In the genomic region with DNA sequence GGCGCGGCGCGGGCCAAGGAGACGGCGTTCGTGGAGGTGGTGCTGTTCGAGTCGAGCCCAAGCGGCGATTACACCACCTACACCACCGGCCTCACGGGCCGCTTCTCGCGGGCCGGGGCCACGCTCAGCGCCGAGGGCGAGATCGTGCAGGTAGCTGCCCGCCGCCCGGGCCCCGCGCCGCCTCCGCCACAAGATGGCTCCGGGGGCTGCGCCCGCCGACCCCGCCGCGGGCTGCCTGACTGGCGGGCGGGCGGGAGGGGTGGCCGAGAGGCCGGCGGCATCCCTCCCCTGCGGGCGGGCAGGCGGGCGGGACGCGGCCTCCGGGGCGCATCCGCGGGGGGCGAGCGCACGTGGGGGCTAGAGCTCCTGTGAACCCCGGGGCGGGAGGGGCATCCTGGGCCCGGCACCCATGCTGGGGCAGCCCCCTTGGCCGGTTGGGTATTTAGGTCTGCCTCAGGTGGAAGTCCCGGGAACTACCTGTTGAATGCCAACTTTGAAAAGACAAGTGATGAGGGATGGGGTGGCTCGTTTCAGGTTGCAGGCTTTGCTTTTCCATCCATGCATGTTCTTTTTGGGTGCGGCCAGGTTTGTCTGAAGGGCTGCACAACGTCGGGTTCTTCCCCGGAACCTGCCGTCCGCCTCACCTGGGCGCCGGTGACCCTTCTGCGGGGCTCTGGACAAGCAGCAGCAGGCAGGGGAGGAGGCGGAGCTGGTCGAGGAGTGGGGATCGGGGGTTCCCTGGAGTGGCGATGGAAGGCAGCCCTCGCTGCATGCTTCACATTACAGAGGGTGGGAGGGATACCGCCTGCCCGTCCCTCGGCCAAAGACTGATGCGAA, we compare ENCODE assay signal across 9 cellular contexts. TPM values are rescaled to one million over a fixed set of nuclear protein-coding genes. Genes with fewer than 3 reads are reported as not detected.
DNase-seq lines count a peak whose midpoint lies in the region; FAIRE-seq and TF ChIP-seq lines count a peak whose summit lies in the region.
"Had no signal": no experiment of that assay in that cellular context is flagged by ENCODE, and none has a peak within 500 bp of the region (broad histone marks: within the 10 kb centered on the region; RNA-seq: fewer than 3 reads in every experiment).

No MANE protein-coding gene starts in this region.

- TF ChIP-seq CTCF in MM.1S (IDR thresholded peaks at IDR 0.05; ENCODE audit: low read length) (peak; percentile 26), neural progenitor cell (IDR thresholded peaks at IDR 0.05) (peak; percentile 28)

- peaks cover 49% of the 10 kb centered on the region for H3K79me2 ChIP-seq in MM.1S (ENCODE audit: low read length)
- H3K79me2 ChIP-seq in neural progenitor cell (ENCODE audit: low read depth), result peaks cover 51% of the 10 kb centered on the region

- peak; percentile 60 for DNase-seq in DMS 273 (lab: John Stamatoyannopoulos, UW; ENCODE audit: unreplicated experiment)
- DNase-seq in DMS 273 treated with DMSO at 0.1 percent for 48 hours (lab: John Stamatoyannopoulos, UW), result no peak
- DNase-seq in MM.1S, result peak; percentile 57
- peak; percentile 63 for DNase-seq in activated T-cell treated with anti-CD3 and anti-CD28 coated beads, Interleukin-2, amount 50 U/mL, for 24 hours
- DNase-seq in fibroblast of gingiva (ENCODE audit: low read depth), result peak; percentile 31
- peak; percentile 74 for DNase-seq in neural progenitor cell (ENCODE audit: low spot score)
- no peak for DNase-seq in NCI-H446 treated with DMSO at 0.1 percent for 48 hours (lab: John Stamatoyannopoulos, UW)
- no peak for DNase-seq in HTR-8/SVneo (ENCODE audit: insufficient read length, low spot score)

- H3K9ac ChIP-seq in MM.1S (ENCODE audit: low read length) (peak overlapping the region; percentile 37; the same call in 1 of the 2 replicates), neural progenitor cell (no peak overlapping the region)

- no peaks in the 10 kb centered on the region for H3K36me3 Mint-ChIP-seq in activated T-cell treated with anti-CD3 and anti-CD28 coated beads, Interleukin-2, amount 50 U/mL, for 24 hours (ENCODE audit: low read depth)
- H3K36me3 Mint-ChIP-seq in neural progenitor cell, result peaks cover 14% of the 10 kb centered on the region

- H3K4me2 ChIP-seq in MM.1S (ENCODE audit: low read depth, low read length) (peak overlapping the region; percentile 95), neural progenitor cell (peak overlapping the region; percentile 91)

- H3K27me3 ChIP-seq in MM.1S (replicated peaks; ENCODE audit: insufficient read depth, low read length) (no peaks in the 10 kb centered on the region), neural progenitor cell (peaks cover 7% of the 10 kb centered on the region)

- H3K4me3 Mint-ChIP-seq in activated T-cell treated with anti-CD3 and anti-CD28 coated beads, Interleukin-2, amount 50 U/mL, for 24 hours, result peak overlapping the region; percentile 68
- H3K4me3 Mint-ChIP-seq in neural progenitor cell, result peak overlapping the region; percentile 92

- no peaks in the 10 kb centered on the region for H3K9me3 Mint-ChIP-seq in activated T-cell treated with anti-CD3 and anti-CD28 coated beads, Interleukin-2, amount 50 U/mL, for 24 hours
- no peaks in the 10 kb centered on the region for H3K9me3 Mint-ChIP-seq in neural progenitor cell

- no peak for FAIRE-seq in HTR-8/SVneo (lab: Jason Lieb, UNC)
- FAIRE-seq: A204.1 had no signal

- H3K36me3 ChIP-seq in MM.1S (replicated peaks; ENCODE audit: insufficient read depth, low read length) (no peaks in the 10 kb centered on the region), neural progenitor cell (no peaks in the 10 kb centered on the region)

- H3K9me3 ChIP-seq in MM.1S (replicated peaks; ENCODE audit: insufficient read depth, low read length) (no peaks in the 10 kb centered on the region), neural progenitor cell (ENCODE audit: low read depth) (no peaks in the 10 kb centered on the region)

- H3K27ac ChIP-seq in MM.1S (ENCODE audit: low read length) (no peak overlapping the region), neural progenitor cell (no peak overlapping the region)

- H3K4me1 ChIP-seq in MM.1S (ENCODE audit: low read length) (peaks cover 11% of the 10 kb centered on the region), neural progenitor cell (peaks cover 37% of the 10 kb centered on the region)

- peaks cover 56% of the 10 kb centered on the region for H3K27me3 Mint-ChIP-seq in activated T-cell treated with anti-CD3 and anti-CD28 coated beads, Interleukin-2, amount 50 U/mL, for 24 hours
- H3K27me3 Mint-ChIP-seq in neural progenitor cell (ENCODE audit: insufficient read depth, low read depth), result no peaks in the 10 kb centered on the region

- H3K4me3 ChIP-seq in MM.1S (ENCODE audit: low read length) (peak overlapping the region; percentile 62), neural progenitor cell (peak overlapping the region; percentile 68)

- H3K9me2 ChIP-seq in MM.1S (replicated peaks; ENCODE audit: insufficient read depth, low read length), result no peaks in the 10 kb centered on the region

- no peaks in the 10 kb centered on the region for H3F3A ChIP-seq in MM.1S (ENCODE audit: insufficient read depth, low read length)
- H3F3A ChIP-seq in neural progenitor cell (ENCODE audit: low read depth), result peaks cover 26% of the 10 kb centered on the region

- H2AFZ ChIP-seq in MM.1S (ENCODE audit: low read length), result 0 out of 2 replicates have a peak overlapping the region, but pooled peaks have one; percentile 6
- H2AFZ ChIP-seq in neural progenitor cell (replicated peaks), result no peak overlapping the region

- H4K20me1 ChIP-seq in MM.1S (ENCODE audit: insufficient read depth, low read length) (no peaks in the 10 kb centered on the region), neural progenitor cell (ENCODE audit: low read depth) (peaks cover 51% of the 10 kb centered on the region)

- H3K27ac Mint-ChIP-seq in activated T-cell treated with anti-CD3 and anti-CD28 coated beads, Interleukin-2, amount 50 U/mL, for 24 hours, result no peak overlapping the region
- H3K27ac Mint-ChIP-seq in neural progenitor cell, result peak overlapping the region; percentile 46

- H3K4me1 Mint-ChIP-seq in activated T-cell treated with anti-CD3 and anti-CD28 coated beads, Interleukin-2, amount 50 U/mL, for 24 hours (ENCODE audit: low read depth), result peaks cover 19% of the 10 kb centered on the region
- H3K4me1 Mint-ChIP-seq in neural progenitor cell, result peaks cover 52% of the 10 kb centered on the region

RNA-seq across cellular contexts. Expression of a gene that starts 0.8 kb away (rescaled TPM):
- total RNA-seq in neural progenitor cell (ENCODE audit: low replicate concordance), result 4.1 and 12.0 TPM in 2 replicates

Comparison
In these comparisons a context has a peak if more than half of its experiments do, and no peak if none do; other contexts are left out.
1. DNase-seq: peak in DMS 273 (single experiment), MM.1S (single experiment), activated T-cell treated with anti-CD3 and anti-CD28 coated beads, Interleukin-2, amount 50 U/mL, for 24 hours (single experiment), fibroblast of gingiva (single experiment) and neural progenitor cell (single experiment); none in DMS 273 treated with DMSO at 0.1 percent for 48 hours (single experiment), NCI-H446 treated with DMSO at 0.1 percent for 48 hours (single experiment) and HTR-8/SVneo (single experiment).